8 cellular contexts compared by ENCODE assay signal in the genomic region with DNA sequence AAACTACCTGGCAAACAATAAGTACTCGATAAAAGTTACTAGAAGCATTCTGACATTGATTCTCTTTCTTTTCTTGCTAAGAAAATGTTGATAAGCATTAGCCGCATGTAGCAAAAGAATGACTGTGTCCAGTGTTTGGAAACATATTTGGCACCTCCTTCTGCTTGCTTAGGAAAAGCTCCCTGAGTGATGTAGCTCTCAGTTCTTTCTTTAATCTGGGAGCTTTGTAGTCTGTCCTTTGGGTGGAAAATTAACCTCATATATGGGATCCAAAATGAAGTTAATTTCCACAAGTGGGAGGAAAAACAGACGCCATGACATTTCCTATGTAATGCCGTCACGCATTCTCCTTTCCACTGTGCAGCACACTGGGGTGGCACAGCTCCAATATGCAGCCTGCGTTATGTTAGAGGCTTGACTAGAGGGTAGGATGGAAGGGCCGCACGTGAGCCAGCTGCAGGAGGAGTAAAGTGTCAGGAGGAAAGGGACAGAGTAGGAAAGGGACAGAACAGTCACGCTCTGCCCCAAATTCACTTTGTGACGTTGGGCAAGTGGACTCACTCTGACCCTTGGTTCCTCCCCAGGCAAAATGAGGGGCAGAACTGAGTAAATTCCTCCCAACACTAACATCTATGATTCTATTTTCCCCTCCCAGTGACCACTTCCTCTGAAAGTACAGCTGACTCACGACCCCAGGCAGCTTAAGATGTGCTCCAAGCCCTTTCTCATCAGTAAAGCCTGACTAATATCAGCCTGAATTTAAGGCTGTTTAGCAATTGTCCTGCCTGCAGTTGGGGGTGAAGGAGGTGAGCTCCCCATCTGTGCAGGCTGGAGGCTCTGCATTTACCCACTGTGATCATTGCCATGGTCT.
A peak's percentile ranks its signal among the peaks of the same experiment; 100 is the strongest.
DNase-seq lines count a peak whose midpoint lies in the region; ATAC-seq and TF ChIP-seq lines count a peak whose summit lies in the region.

No MANE protein-coding gene starts in this region.

- H3K4me1 ChIP-seq in CD4-positive, alpha-beta memory T cell (ENCODE audit: insufficient read depth, low read length): no peaks in the 10 kb centered on the region

- TF ChIP-seq CTCF in GM13977 (IDR thresholded peaks at IDR 0.05; ENCODE audit: extremely low read depth, insufficient read depth, missing control alignments) (no peak), cardiac fibroblast (IDR thresholded peaks at IDR 0.05; ENCODE audit: low read depth, low read length) (no peak), osteocyte (IDR thresholded peaks at IDR 0.05) (no peak)

- H3K4me3 Mint-ChIP-seq in osteocyte (ENCODE audit: unreplicated experiment): no peak overlapping the region
- H3K4me3 Mint-ChIP-seq in CD4-positive, alpha-beta memory T cell: no peak overlapping the region

- CTCF ChIA-PET in CD4-positive, alpha-beta memory T cell (lab: Charles Lee; ENCODE audit: partially characterized antibody): no interaction called here

- no peaks in the 10 kb centered on the region for H3K9me3 Mint-ChIP-seq in osteocyte (ENCODE audit: unreplicated experiment)
- no peaks in the 10 kb centered on the region for H3K9me3 Mint-ChIP-seq in CD4-positive, alpha-beta memory T cell

- H3K27me3 ChIP-seq in CD4-positive, alpha-beta memory T cell (ENCODE audit: insufficient read depth, low read length): peaks cover 4% of the 10 kb centered on the region

- DNase-seq in GM13977 (ENCODE audit: low spot score): peak; percentile 17
- DNase-seq in KBM-7: peak; percentile 7
- peak; percentile 87 to 99 for DNase-seq in cardiac fibroblast (ENCODE audit: low read depth in 2 of 2)
- DNase-seq in osteocyte (ENCODE audit: extremely low spot score, unreplicated experiment): no peak
- DNase-seq in CD4-positive, alpha-beta memory T cell: no peak
- DNase-seq in activated effector memory CD4-positive, alpha-beta T cell treated with Interleukin-2 at 50 U/mL for 16 hours: no peak
- no peak for DNase-seq in COR-L47 (lab: John Stamatoyannopoulos, UW)

- no peaks in the 10 kb centered on the region for H3K27me3 Mint-ChIP-seq in osteocyte (ENCODE audit: unreplicated experiment)
- H3K27me3 Mint-ChIP-seq in CD4-positive, alpha-beta memory T cell: peaks cover 6 to 8% of the 10 kb centered on the region in 2 donors

- no peak overlapping the region for H3K27ac ChIP-seq in CD4-positive, alpha-beta memory T cell (ENCODE audit: low read depth, low read length)

- intact Hi-C loops in CD4-positive, alpha-beta memory T cell (cut with micrococcal nuclease): no loop called here

- peak overlapping the region in 1 of 2 donors; percentile 25 for H3K4me3 ChIP-seq in cardiac fibroblast (replicated peaks in 1 of 2; ENCODE audit: low read depth in 2 of 2, low read length in 2 of 2)
- H3K4me3 ChIP-seq in CD4-positive, alpha-beta memory T cell (ENCODE audit: low read length in 2 of 2): no peak overlapping the region

- peaks cover 36% of the 10 kb centered on the region for H3K4me1 Mint-ChIP-seq in osteocyte (ENCODE audit: unreplicated experiment)
- H3K4me1 Mint-ChIP-seq in CD4-positive, alpha-beta memory T cell: no peaks in the 10 kb centered on the region

- no peaks in the 10 kb centered on the region for H3K36me3 ChIP-seq in CD4-positive, alpha-beta memory T cell (ENCODE audit: insufficient read depth, low read length)

- in situ Hi-C loops in GM13977 (cut with MboI; ENCODE audit: low pct_unique_long_range_greater_than_20kb, low sequenced_read_pairs, unreplicated experiment) (no loop called here), KBM-7 (cut with MboI; ENCODE audit: low pct_unique_long_range_greater_than_20kb, low sequenced_read_pairs) (no loop called here)

- POLR2A ChIA-PET in CD4-positive, alpha-beta memory T cell (lab: Charles Lee; ENCODE audit: partially characterized antibody): no interaction called here

- peak overlapping the region; percentile 89 for H3K27ac Mint-ChIP-seq in osteocyte (ENCODE audit: unreplicated experiment)
- no peak overlapping the region for H3K27ac Mint-ChIP-seq in CD4-positive, alpha-beta memory T cell

- no peaks in the 10 kb centered on the region for H3K9me3 ChIP-seq in CD4-positive, alpha-beta memory T cell (ENCODE audit: control insufficient read depth in 1 of 2, low read length in 2 of 2)

- no peak for ATAC-seq in HG02759 (IDR thresholded peaks at IDR 0.05; ENCODE audit: unreplicated experiment)

- no peaks in the 10 kb centered on the region for H3K36me3 Mint-ChIP-seq in osteocyte (ENCODE audit: unreplicated experiment)
- H3K36me3 Mint-ChIP-seq in CD4-positive, alpha-beta memory T cell: no peaks in the 10 kb centered on the region

Comparison
In these comparisons a context has a peak if more than half of its experiments do, and no peak if none do; other contexts are left out.
1. DNase-seq: peak in GM13977 (single experiment), KBM-7 (single experiment) and cardiac fibroblast (2 of 2); none in osteocyte (single experiment), CD4-positive, alpha-beta memory T cell (0 of 5), activated effector memory CD4-positive, alpha-beta T cell treated with Interleukin-2 at 50 U/mL for 16 hours (single experiment) and COR-L47 (single experiment).